Comparison of ENCODE assay signal across 16 cellular contexts in genomic region chr17:17018612-17019429, GRCh38. TPM values are rescaled to one million over a fixed set of nuclear protein-coding genes. Genes with fewer than 3 reads are reported as not detected.
A peak's percentile ranks its signal among the peaks of the same experiment; 100 is the strongest.
DNase-seq lines count a peak whose midpoint lies in the region; ATAC-seq and TF ChIP-seq lines count a peak whose summit lies in the region.
"Had no signal": no experiment of that assay in that cellular context is flagged by ENCODE, and none has a peak within 500 bp of the region (broad histone marks: within the 10 kb centered on the region; RNA-seq: fewer than 3 reads in every experiment).

No MANE protein-coding gene starts in this region.

- TF ChIP-seq EP300 in gastroesophageal sphincter (IDR thresholded peaks at IDR 0.05), result no peak

- no peak overlapping the region for H3K4me3 ChIP-seq in left ventricle myocardium inferior
- no peak overlapping the region for H3K4me3 ChIP-seq in left lung
- H3K4me3 ChIP-seq in gastroesophageal sphincter, result no peak overlapping the region
- H3K4me3 ChIP-seq: colonic mucosa, gastrocnemius medialis, tibial nerve had no signal

- intact Hi-C loops in left ventricle myocardium inferior (cut with micrococcal nuclease) (no loop called here), left ventricle myocardium superior (cut with micrococcal nuclease) (no loop called here), left lung (cut with DNase I) (no loop called here)

- no peaks in the 10 kb centered on the region for H3K27me3 ChIP-seq in left ventricle myocardium inferior (ENCODE audit: low read depth)
- H3K27me3 ChIP-seq in left lung, result no peaks in the 10 kb centered on the region
- H3K27me3 ChIP-seq in gastroesophageal sphincter, result no peaks in the 10 kb centered on the region
- H3K27me3 ChIP-seq: colonic mucosa, gastrocnemius medialis, tibial nerve had no signal

- no peaks in the 10 kb centered on the region for H3K9me3 ChIP-seq in left ventricle myocardium inferior (replicated peaks)
- no peaks in the 10 kb centered on the region for H3K9me3 ChIP-seq in left lung
- H3K9me3 ChIP-seq in gastroesophageal sphincter, result no peaks in the 10 kb centered on the region
- H3K9me3 ChIP-seq: colonic mucosa, gastrocnemius medialis, tibial nerve had no signal

- H3K4me1 ChIP-seq in left ventricle myocardium inferior (peaks cover 22% of the 10 kb centered on the region), left lung (peaks cover 13 to 22% of the 10 kb centered on the region in 2 donors), gastroesophageal sphincter (no peaks in the 10 kb centered on the region)
- H3K4me1 ChIP-seq: colonic mucosa, gastrocnemius medialis had no signal

- no peak for TF ChIP-seq CTCF in left ventricle myocardium inferior (IDR thresholded peaks at IDR 0.05; ENCODE audit: borderline replicate concordance)
- TF ChIP-seq CTCF in VCaP (conservative IDR thresholded peaks at IDR 0.05), result no peak
- TF ChIP-seq CTCF in left lung (IDR thresholded peaks at IDR 0.05), result no peak
- no peak for TF ChIP-seq CTCF in gastroesophageal sphincter (IDR thresholded peaks at IDR 0.05)

- H3K27ac ChIP-seq in left ventricle myocardium inferior (replicated peaks), result no peak overlapping the region
- H3K27ac ChIP-seq in VCaP, result peak overlapping the region; percentile 84
- peak overlapping the region in 1 of 2 donors; percentile 13 for H3K27ac ChIP-seq in left lung
- no peak overlapping the region for H3K27ac ChIP-seq in gastroesophageal sphincter
- H3K27ac ChIP-seq: colonic mucosa, gastrocnemius medialis had no signal

- ATAC-seq in left ventricle myocardium superior (no peak), left lung (peak; percentile 76), gastroesophageal sphincter (no peak)
- ATAC-seq: gastrocnemius medialis, right cardiac atrium had no signal

- no peak for TF ChIP-seq POLR2A in gastroesophageal sphincter (IDR thresholded peaks at IDR 0.05)

- WGBS in gastroesophageal sphincter (ENCODE audit: low coverage in 1 of 2), 2 donors, result 100% methylated on average over 1 to 3 of the region's 10 CpGs

- H3K36me3 ChIP-seq in left ventricle myocardium inferior (no peaks in the 10 kb centered on the region), left lung (no peaks in the 10 kb centered on the region), gastroesophageal sphincter (no peaks in the 10 kb centered on the region)
- H3K36me3 ChIP-seq: colonic mucosa, gastrocnemius medialis, tibial nerve had no signal

- DNase-seq in left ventricle myocardium inferior (peak; percentile 5), left ventricle myocardium superior (no peak), left lung (peak; percentile 39 to 70), ureter (ENCODE audit: low spot score) (peak; percentile 85), NCI-H2081 treated with DMSO at 0.1 percent for 48 hours (lab: John Stamatoyannopoulos, UW) (no peak)
- DNase-seq in activated T-cell treated with anti-CD3 and anti-CD28 coated beads, Interleukin-2, amount 50 U/mL, for 1 hour, result no peak
- DNase-seq: activated naive CD4-positive, alpha-beta T cell treated with Interleukin-2 at 50 U/mL for 16 hours; colonic mucosa; gastrocnemius medialis; GOT3; NCI-H2227 treated with DMSO at 0.1 percent for 48 hours had no signal

RNA-seq across cellular contexts. Expression of gene MPRIP, which starts 23.4 kb away (rescaled TPM):
- 350 TPM for total RNA-seq in left ventricle myocardium inferior
- total RNA-seq in left ventricle myocardium superior, result 335 TPM
- total RNA-seq in left lung, result 100 to 1,000 TPM; 259 to 338 TPM
- 423 TPM for total RNA-seq in ureter
- total RNA-seq in gastroesophageal sphincter, result 100 to 1,000 TPM; 113 to 233 (median 155) TPM

RNA-seq across cellular contexts. Expression of gene TNFRSF13B, which starts 46.9 kb away (rescaled TPM):
- total RNA-seq in left ventricle myocardium inferior, result not detected
- not detected for total RNA-seq in left ventricle myocardium superior
- under 1 TPM; 0.61 to 0.79 TPM for total RNA-seq in left lung
- 0.83 TPM for total RNA-seq in ureter
- under 1 TPM in 1 of 4 donors, not detected in 3; 0.81 TPM for total RNA-seq in gastroesophageal sphincter
- total RNA-seq: gastrocnemius medialis, right cardiac atrium, SK-MEL-5, tibial nerve had no signal

Comparison
In these comparisons a context has a peak if more than half of its experiments do, and no peak if none do; other contexts are left out.
1. DNase-seq: peak in left ventricle myocardium inferior (single experiment), left lung (2 of 2) and ureter (single experiment); none in left ventricle myocardium superior (single experiment), activated T-cell treated with anti-CD3 and anti-CD28 coated beads, Interleukin-2, amount 50 U/mL, for 1 hour (single experiment) and NCI-H2081 treated with DMSO at 0.1 percent for 48 hours (single experiment).